In the genomic region with DNA sequence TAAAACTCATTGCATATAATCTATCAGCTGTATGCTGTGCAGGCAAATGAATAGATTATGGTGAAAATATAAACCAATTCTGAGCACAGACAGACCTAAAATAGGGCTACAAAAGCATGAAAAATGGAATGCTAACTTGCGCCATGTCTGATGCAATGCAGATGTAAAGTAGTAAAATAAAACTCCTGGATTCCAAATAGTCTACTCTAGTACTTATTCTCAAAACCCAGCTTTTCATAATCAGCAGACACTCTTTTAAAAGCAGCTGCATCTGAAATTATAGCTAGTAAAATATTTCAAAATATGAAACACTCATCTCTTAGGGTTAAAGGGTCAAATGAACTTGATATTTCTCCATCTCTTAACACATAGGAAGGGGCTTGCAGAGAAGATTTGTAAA, we compare ENCODE assay signal across 20 cellular contexts. TPM values are rescaled to one million over a fixed set of nuclear protein-coding genes. Genes with fewer than 3 reads are reported as not detected.
A peak's percentile ranks its signal among the peaks of the same experiment; 100 is the strongest.
DNase-seq lines count a peak whose midpoint lies in the region; ATAC-seq and TF ChIP-seq lines count a peak whose summit lies in the region.
"Had no signal": no experiment of that assay in that cellular context is flagged by ENCODE, and none has a peak within 500 bp of the region (broad histone marks: within the 10 kb centered on the region; RNA-seq: fewer than 3 reads in every experiment).

No MANE protein-coding gene starts in this region.

- no peaks in the 10 kb centered on the region for H3K36me3 ChIP-seq in hepatocyte (replicated peaks; ENCODE audit: insufficient read depth, low read depth)
- H3K36me3 ChIP-seq: BLaER1 treated with 17β-estradiol and CSF1 and Interleukin-3, amounts not matched to agents 10 nM and 100 nM had no signal

- peaks cover 28% of the 10 kb centered on the region for H3K79me2 ChIP-seq in hepatocyte

- no peaks in the 10 kb centered on the region for H3K9me3 ChIP-seq in hepatocyte (ENCODE audit: low read depth)

- H3K4me1 ChIP-seq in hepatocyte (ENCODE audit: insufficient read depth) = peaks cover 7% of the 10 kb centered on the region

- ATAC-seq in HG03460 (IDR thresholded peaks at IDR 0.05; ENCODE audit: unreplicated experiment) = no peak
- ATAC-seq: HCT116, Right ventricle myocardium inferior had no signal

- H3K9me2 ChIP-seq in hepatocyte (replicated peaks; ENCODE audit: insufficient read depth) = no peaks in the 10 kb centered on the region

- no peak overlapping the region for H2AFZ ChIP-seq in hepatocyte

- H3K27me3 ChIP-seq in hepatocyte = no peaks in the 10 kb centered on the region
- H3K27me3 ChIP-seq: BLaER1 treated with 17β-estradiol and CSF1 and Interleukin-3, amounts not matched to agents 10 nM and 100 nM had no signal

- DNase-seq in SIG-M5 treated with dmso at 0.1 percent for 504 hours (lab: John Stamatoyannopoulos, UW; ENCODE audit: unreplicated experiment) (peak; percentile 27), SIG-M5 (lab: John Stamatoyannopoulos, UW) (no peak), LHCN-M2 (ENCODE audit: low read depth) (peak; percentile 8), fibroblast of gingiva (ENCODE audit: low read depth) (peak; percentile 74), NCI-H1694 (lab: John Stamatoyannopoulos, UW) (no peak), hepatocyte (ENCODE audit: low spot score) (no peak)
- DNase-seq: CD4-positive, alpha-beta T cell; Kasumi-1; MV-4-11; NCI-H1105; NCI-H1436 treated with DMSO at 0.1 percent for 48 hours; NCI-H1930; NCI-H2107; NCI-H524; NCI-H774 had no signal

- no peak overlapping the region for H3K4me3 ChIP-seq in hepatocyte
- H3K4me3 ChIP-seq: BLaER1 treated with 17β-estradiol and CSF1 and Interleukin-3, amounts not matched to agents 10 nM and 100 nM had no signal

- H3K4me2 ChIP-seq in hepatocyte = no peak overlapping the region

- H3K27ac ChIP-seq in hepatocyte = no peak overlapping the region
- H3K27ac ChIP-seq: 22Rv1; BLaER1 treated with 17β-estradiol and CSF1 and Interleukin-3, amounts not matched to agents 10 nM and 100 nM had no signal

- WGBS in hepatocyte (ENCODE audit: low lambda C conversion rate, missing lambda C conversion rate) = 83% methylated on average over 1 of the region's 1 CpG

- no peak for TF ChIP-seq CTCF in hepatocyte (IDR thresholded peaks at IDR 0.05; ENCODE audit: poor library complexity)

- no peaks in the 10 kb centered on the region for H4K20me1 ChIP-seq in hepatocyte (ENCODE audit: insufficient read depth, poor library complexity, severe bottlenecking)

RNA-seq across cellular contexts. Expression of a gene that starts 4.7 kb away (rescaled TPM):
- total RNA-seq in LHCN-M2 (2014; rRNA removed) (87.3 and 127 TPM in 2 replicates), hepatocyte (88.1 and 96.6 TPM in 2 replicates)
- polyA plus RNA-seq in LHCN-M2 (2012) = 172 TPM
- polyA plus RNA-seq in hepatocyte = 198 and 203 TPM in 2 replicates

Comparison
In these comparisons a context has a peak if more than half of its experiments do, and no peak if none do; other contexts are left out.
1. DNase-seq: peak in SIG-M5 treated with dmso at 0.1 percent for 504 hours (single experiment), LHCN-M2 (single experiment) and fibroblast of gingiva (single experiment); none in SIG-M5 (single experiment), NCI-H1694 (single experiment) and hepatocyte (single experiment).